Comparison of ENCODE assay signal across 37 cellular contexts in genomic region chrX:20861113-20861512, GRCh38.
"Had no signal": no experiment of that assay in that cellular context is flagged by ENCODE, and none has a peak within 500 bp of the region (broad histone marks: within the 10 kb centered on the region; RNA-seq: fewer than 3 reads in every experiment).

No MANE protein-coding gene starts in this region.

- H3K4me3 ChIP-seq: MG63 had no signal

- H3K36me3 ChIP-seq: MG63 had no signal

- H3K27me3 ChIP-seq: MG63 had no signal

- DNase-seq: Karpas-422, Kasumi-1, MG63, MM.1S, MV-4-11, NCI-H1048, NCI-H1092, NCI-H1092 treated with DMSO at 0.1 percent for 48 hours, NCI-H1105, NCI-H1105 treated with DMSO at 0.1 percent for 48 hours, NCI-H1417, NCI-H1417 treated with DMSO at 0.1 percent for 48 hours, NCI-H1436, NCI-H1436 treated with DMSO at 0.1 percent for 48 hours, NCI-H146, NCI-H1694, NCI-H1694 treated with DMSO at 0.1 percent for 48 hours, NCI-H187, NCI-H187 treated with DMSO at 0.1 percent for 48 hours, NCI-H1930, NCI-H2029, NCI-H2029 treated with DMSO at 0.1 percent for 48 hours, NCI-H2081, NCI-H2081 treated with DMSO at 0.1 percent for 48 hours, NCI-H2107, NCI-H2171, NCI-H2171 treated with DMSO at 0.1 percent for 48 hours, NCI-H2227 treated with DMSO at 0.1 percent for 48 hours, NCI-H226, NCI-H345, NCI-H446, NCI-H446 treated with DMSO at 0.1 percent for 48 hours, NCI-H510A, NCI-H510A treated with DMSO at 0.1 percent for 48 hours, NCI-H524, NCI-H524 treated with DMSO at 0.1 percent for 48 hours, NCI-H526 had no signal

- H3K9me3 ChIP-seq: MG63 had no signal
